ENCODE assay signal across 8 cellular contexts in genomic region chr3:173584834-173585831, GRCh38.
DNase-seq lines count a peak whose midpoint lies in the region; ATAC-seq and TF ChIP-seq lines count a peak whose summit lies in the region.

No MANE protein-coding gene starts in this region.

- H3K9me3 ChIP-seq in ES-I3 (ENCODE audit: control insufficient read depth, insufficient read depth, low read length) (no peaks in the 10 kb centered on the region), Panc1 (ENCODE audit: control insufficient read depth, insufficient read depth, low read depth, low read length) (no peaks in the 10 kb centered on the region)

- no peak overlapping the region for H3K27ac Mint-ChIP-seq in nephron progenitor cell
- no peak overlapping the region for H3K27ac Mint-ChIP-seq in natural killer cell

- H3K4me1 ChIP-seq in ES-I3 (ENCODE audit: insufficient read depth, low read length): peaks cover 7% of the 10 kb centered on the region; the same call in 1 of the 2 replicates
- H3K4me1 ChIP-seq in Panc1 (ENCODE audit: control insufficient read depth, insufficient read depth, low read length): peaks cover 4% of the 10 kb centered on the region; the same call in 1 of the 2 replicates

- DNase-seq in Panc1 (ENCODE audit: low read depth, low spot score): no peak
- DNase-seq in fibroblast of villous mesenchyme (ENCODE audit: low read depth): peak; percentile 12
- peak; percentile 59 for DNase-seq in nephron progenitor cell
- DNase-seq in natural killer cell: no peak
- no peak for DNase-seq in SW480 (ENCODE audit: low spot score)

- H3K36me3 Mint-ChIP-seq in nephron progenitor cell (ENCODE audit: low read depth): no peaks in the 10 kb centered on the region
- no peaks in the 10 kb centered on the region for H3K36me3 Mint-ChIP-seq in natural killer cell

- no peak overlapping the region for H3K27ac ChIP-seq in Panc1 (ENCODE audit: low read length)

- H3K27me3 ChIP-seq in Panc1 (ENCODE audit: control insufficient read depth, insufficient read depth, low read length): peaks cover 12% of the 10 kb centered on the region

- H3K9ac ChIP-seq in ES-I3 (ENCODE audit: low read depth, low read length): peak overlapping the region; percentile 69

- H3K4me3 ChIP-seq in Panc1 (ENCODE audit: low read depth in 2 of 2, low read length in 2 of 2): peak overlapping the region; percentile 37 to 40
- peak overlapping the region; percentile 48 for H3K4me3 ChIP-seq in fibroblast of villous mesenchyme (ENCODE audit: low read depth, low read length)

- CTCF ChIA-PET in Panc1 (lab: Charles Lee): no interaction called here

- no peaks in the 10 kb centered on the region for H3K36me3 ChIP-seq in ES-I3 (ENCODE audit: insufficient read depth, low read length)
- no peaks in the 10 kb centered on the region for H3K36me3 ChIP-seq in Panc1 (ENCODE audit: control insufficient read depth, insufficient read depth, low read length)

- POLR2A ChIA-PET in Panc1 (lab: Charles Lee): interaction anchor here (0.6 kb wide), 1 partner anchor 446 kb away, joined by 3 read pairs; no protein-coding TSS in a partner anchor

- TF ChIP-seq CTCF in Panc1 (IDR thresholded peaks at IDR 0.05): no peak
- no peak for TF ChIP-seq CTCF in fibroblast of villous mesenchyme (IDR thresholded peaks at IDR 0.05; ENCODE audit: insufficient read depth, low read depth, low read length)
- no peak for TF ChIP-seq CTCF in nephron progenitor cell (IDR thresholded peaks at IDR 0.05)
- TF ChIP-seq CTCF in natural killer cell (IDR thresholded peaks at IDR 0.05): no peak

- intact Hi-C loops in Panc1 (cut with micrococcal nuclease; ENCODE audit: unreplicated experiment) (no loop called here), natural killer cell (cut with micrococcal nuclease) (no loop called here)

- in situ Hi-C loops in Panc1 (cut with HindIII; ENCODE audit: low pct_unique_long_range_greater_than_20kb, low sequenced_read_pairs): no loop called here

- peak; percentile 86 for ATAC-seq in Panc1
- no peak for ATAC-seq in HG02970 (IDR thresholded peaks at IDR 0.05; ENCODE audit: low FRiP score, unreplicated experiment)
- no peak for ATAC-seq in natural killer cell
- ATAC-seq in HG03196 (IDR thresholded peaks at IDR 0.05; ENCODE audit: unreplicated experiment): no peak

- peaks cover 34% of the 10 kb centered on the region for H3K4me1 Mint-ChIP-seq in nephron progenitor cell
- H3K4me1 Mint-ChIP-seq in natural killer cell: peaks cover 0 to 8% of the 10 kb centered on the region in 2 donors

- H3K9me3 Mint-ChIP-seq in nephron progenitor cell (no peaks in the 10 kb centered on the region), natural killer cell (no peaks in the 10 kb centered on the region)

- H3K4me3 Mint-ChIP-seq in nephron progenitor cell (peak overlapping the region; percentile 95), natural killer cell (no peak overlapping the region)

- no TSS peak for BruUV-seq in Panc1 (replicated peaks; lab: Mats Ljungman, UMichigan)

- peaks cover 6% of the 10 kb centered on the region for H3K27me3 Mint-ChIP-seq in nephron progenitor cell (ENCODE audit: low read depth, poor library complexity)
- H3K27me3 Mint-ChIP-seq in natural killer cell (ENCODE audit: low read depth in 2 of 2): peaks cover 16 to 23% of the 10 kb centered on the region in 2 donors

Comparison
In these comparisons a context has a peak if more than half of its experiments do, and no peak if none do; other contexts are left out.
1. DNase-seq: peak in fibroblast of villous mesenchyme (single experiment) and nephron progenitor cell (single experiment); none in Panc1 (single experiment), natural killer cell (single experiment) and SW480 (single experiment).